ENCODE assay signal across 9 cellular contexts in the genomic region with DNA sequence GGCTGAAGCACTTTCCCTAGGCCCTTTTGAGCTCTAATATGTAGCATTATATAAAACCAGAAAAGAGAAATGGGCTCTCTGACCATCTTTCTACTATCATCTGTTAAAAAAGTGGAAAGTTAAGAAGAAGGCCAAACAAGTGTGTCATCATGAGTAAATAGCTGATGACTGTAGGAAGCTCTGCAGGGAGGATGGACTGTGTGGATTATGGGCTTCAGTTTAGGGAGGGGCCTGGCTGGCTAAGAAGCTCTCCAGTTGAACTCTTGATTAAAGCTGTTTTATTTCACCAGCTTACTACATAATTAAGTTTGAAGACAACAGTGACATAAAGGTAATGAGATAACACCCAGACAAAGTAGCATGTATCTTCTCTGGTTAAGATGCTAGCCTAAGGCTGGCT. TPM values are rescaled to one million over a fixed set of nuclear protein-coding genes. Genes with fewer than 3 reads are reported as not detected.
DNase-seq lines count a peak whose midpoint lies in the region; ATAC-seq and TF ChIP-seq lines count a peak whose summit lies in the region.
"Had no signal": no experiment of that assay in that cellular context is flagged by ENCODE, and none has a peak within 500 bp of the region (broad histone marks: within the 10 kb centered on the region; RNA-seq: fewer than 3 reads in every experiment).

No MANE protein-coding gene starts in this region.

- H3K9me3 ChIP-seq in neural progenitor cell (ENCODE audit: low read depth) = no peaks in the 10 kb centered on the region

- H4K20me1 ChIP-seq in neural progenitor cell (ENCODE audit: low read depth) = peaks cover 5% of the 10 kb centered on the region

- H3K9me3 Mint-ChIP-seq in neural progenitor cell = no peaks in the 10 kb centered on the region

- in situ Hi-C loops in GM13977 (cut with MboI; ENCODE audit: low pct_unique_long_range_greater_than_20kb, low sequenced_read_pairs, unreplicated experiment) = no loop called here

- no peak overlapping the region for H3K4me2 ChIP-seq in neural progenitor cell

- TF ChIP-seq CTCF in neural progenitor cell (IDR thresholded peaks at IDR 0.05) (no peak), GM13977 (IDR thresholded peaks at IDR 0.05; ENCODE audit: extremely low read depth, insufficient read depth, missing control alignments) (no peak)

- peaks cover 30% of the 10 kb centered on the region for H3K36me3 Mint-ChIP-seq in neural progenitor cell

- H3K4me3 ChIP-seq in neural progenitor cell = no peak overlapping the region

- peaks cover 46% of the 10 kb centered on the region for H3K4me1 Mint-ChIP-seq in neural progenitor cell

- no peaks in the 10 kb centered on the region for H3K79me2 ChIP-seq in neural progenitor cell (ENCODE audit: low read depth)

- no peak overlapping the region for H2AFZ ChIP-seq in neural progenitor cell (replicated peaks)

- peak overlapping the region; percentile 44 for H3K27ac ChIP-seq in neural progenitor cell

- no peak for ATAC-seq in HG02571 (IDR thresholded peaks at IDR 0.05; ENCODE audit: unreplicated experiment)
- ATAC-seq: activated CD4-positive, alpha-beta T cell treated with anti-CD3 and anti-CD28 coated beads for 36 hours had no signal

- H3K27ac Mint-ChIP-seq in neural progenitor cell = peak overlapping the region; percentile 78
- H3K27ac Mint-ChIP-seq: activated CD4-positive, alpha-beta T cell treated with anti-CD3 and anti-CD28 coated beads for 36 hours had no signal

- no peaks in the 10 kb centered on the region for H3K27me3 Mint-ChIP-seq in neural progenitor cell (ENCODE audit: insufficient read depth, low read depth)
- H3K27me3 Mint-ChIP-seq: activated CD4-positive, alpha-beta T cell treated with anti-CD3 and anti-CD28 coated beads for 36 hours had no signal

- no peaks in the 10 kb centered on the region for H3K36me3 ChIP-seq in neural progenitor cell

- H3K9ac ChIP-seq in neural progenitor cell = no peak overlapping the region

- DNase-seq in Daoy (ENCODE audit: low read depth) = peak; percentile 11
- DNase-seq in NCI-H82 treated with DMSO at 0.1 percent for 48 hours (lab: John Stamatoyannopoulos, UW; ENCODE audit: unreplicated experiment) = peak; percentile 77
- peak; percentile 29 for DNase-seq in dermis blood vessel endothelial cell
- DNase-seq in neural progenitor cell (ENCODE audit: low spot score) = peak; percentile 13
- DNase-seq in GM13977 (ENCODE audit: low spot score) = no peak
- no peak for DNase-seq in COLO668 (lab: John Stamatoyannopoulos, UW; ENCODE audit: unreplicated experiment)
- DNase-seq: activated CD4-positive, alpha-beta T cell treated with anti-CD3 and anti-CD28 coated beads for 36 hours; MV-4-11 had no signal

- peak overlapping the region; percentile 31 for H3K4me3 Mint-ChIP-seq in neural progenitor cell
- H3K4me3 Mint-ChIP-seq: activated CD4-positive, alpha-beta T cell treated with anti-CD3 and anti-CD28 coated beads for 36 hours had no signal

- no peaks in the 10 kb centered on the region for H3K27me3 ChIP-seq in neural progenitor cell

- H3F3A ChIP-seq in neural progenitor cell (ENCODE audit: low read depth) = peaks cover 47% of the 10 kb centered on the region

- peaks cover 7% of the 10 kb centered on the region for H3K4me1 ChIP-seq in neural progenitor cell

RNA-seq across cellular contexts. Expression of a gene that starts 30.6 kb away (rescaled TPM):
- total RNA-seq in Daoy (2014; rRNA removed; shearing (Covaris generic)) = 20.2 and 30.9 TPM in 2 replicates
- total RNA-seq in dermis blood vessel endothelial cell (42.9 and 48.4 TPM in 2 replicates), neural progenitor cell (ENCODE audit: low replicate concordance) (40.2 and 54.2 TPM in 2 replicates)

RNA-seq across cellular contexts. Expression of a gene that starts 41.5 kb away (rescaled TPM):
- total RNA-seq in Daoy (2014; rRNA removed; shearing (Covaris generic)) = 1.8 and 2.9 TPM in 2 replicates
- total RNA-seq in dermis blood vessel endothelial cell = 5.3 and 20.5 TPM in 2 replicates
- total RNA-seq in neural progenitor cell (ENCODE audit: low replicate concordance) = 6.0 and 10.6 TPM in 2 replicates

RNA-seq across cellular contexts. Expression of a gene that starts 50.0 kb away (rescaled TPM):
- total RNA-seq in Daoy (2014; rRNA removed; shearing (Covaris generic)) = 105 and 109 TPM in 2 replicates
- total RNA-seq in dermis blood vessel endothelial cell (93.1 and 105 TPM in 2 replicates), neural progenitor cell (ENCODE audit: low replicate concordance) (209 and 271 TPM in 2 replicates)

Comparison
In these comparisons a context has a peak if more than half of its experiments do, and no peak if none do; other contexts are left out.
1. DNase-seq: peak in Daoy (single experiment), NCI-H82 treated with DMSO at 0.1 percent for 48 hours (single experiment), dermis blood vessel endothelial cell (single experiment) and neural progenitor cell (single experiment); none in GM13977 (single experiment) and COLO668 (single experiment).